8 cellular contexts compared by ENCODE assay signal in the genomic region with DNA sequence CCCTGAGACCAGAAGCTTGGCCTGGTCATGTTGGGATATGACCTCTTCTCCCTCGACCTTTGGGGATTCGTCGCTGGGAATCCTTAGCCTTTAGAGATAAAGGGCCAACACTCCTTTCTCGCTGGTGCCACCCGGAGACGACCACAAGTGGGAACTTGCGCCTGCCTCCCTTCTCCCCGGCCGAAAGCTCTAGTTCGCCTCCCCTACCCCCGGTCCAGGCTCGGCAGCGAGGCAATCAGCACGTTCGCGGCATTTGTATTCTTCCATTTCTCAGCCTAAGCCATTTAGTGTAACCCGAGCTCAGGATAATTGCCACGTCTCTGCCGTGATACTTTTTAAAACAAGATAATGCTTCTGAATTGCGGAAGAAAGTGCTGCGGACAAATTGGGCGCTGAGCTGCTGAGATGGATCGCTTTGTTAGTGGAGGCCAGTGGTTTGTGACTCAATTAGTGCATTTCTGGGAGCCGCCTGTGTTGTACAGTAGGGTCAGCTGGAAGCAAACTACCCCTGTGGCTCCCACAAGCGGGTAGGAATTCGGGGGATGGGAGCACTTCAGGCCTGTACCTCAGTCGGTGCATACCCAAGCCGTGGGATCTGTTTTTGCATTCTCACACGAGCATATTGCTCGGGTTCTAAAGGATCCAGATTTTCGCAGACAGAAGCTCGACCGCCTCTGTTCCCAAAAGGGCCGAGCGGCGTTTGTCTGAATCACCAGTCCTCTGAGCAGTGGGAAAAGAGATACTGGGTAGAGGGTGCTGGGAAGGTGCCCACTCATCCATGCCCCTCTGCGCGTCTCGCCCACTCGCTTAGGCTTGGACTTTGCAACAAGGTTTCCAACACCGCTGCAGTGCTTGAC. TPM values are rescaled to one million over a fixed set of nuclear protein-coding genes. Genes with fewer than 3 reads are reported as not detected.
A peak's percentile ranks its signal among the peaks of the same experiment; 100 is the strongest.
DNase-seq lines count a peak whose midpoint lies in the region; ATAC-seq and TF ChIP-seq lines count a peak whose summit lies in the region.

No MANE protein-coding gene starts in this region.

- peaks cover 3 to 27% of the 10 kb centered on the region in 2 donors for H3K36me3 Mint-ChIP-seq in CD14-positive monocyte
- peaks cover 6% of the 10 kb centered on the region for H3K36me3 Mint-ChIP-seq in activated T-helper 2 cell treated with anti-CD3 and anti-CD28 coated beads, Interferon-gamma antibody, Interleukin-2, Interleukin-4, amounts not matched to agents 10 μg/mL and 5 μg/mL and 100 μg/mL, durations not matched to agents 14 hours and 24 hours and 36 hours (ENCODE audit: low read depth)

- peaks cover 3% of the 10 kb centered on the region for H3K27me3 ChIP-seq in lung (ENCODE audit: control insufficient read depth, insufficient read depth)

- H3K9me3 Mint-ChIP-seq in CD14-positive monocyte = peaks cover 0 to 40% (median 23%) of the 10 kb centered on the region in 7 donors
- no peaks in the 10 kb centered on the region for H3K9me3 Mint-ChIP-seq in activated T-helper 2 cell treated with anti-CD3 and anti-CD28 coated beads, Interferon-gamma antibody, Interleukin-2, Interleukin-4, amounts not matched to agents 10 μg/mL and 5 μg/mL and 100 μg/mL, durations not matched to agents 14 hours and 24 hours and 36 hours

- H3K4me1 ChIP-seq in lung (ENCODE audit: control insufficient read depth in 2 of 2, insufficient read depth in 2 of 2, low read length in 2 of 2) = peaks cover 0 to 13% of the 10 kb centered on the region in 2 donors

- peaks cover 0 to 5% of the 10 kb centered on the region in 2 donors for H3K9me3 ChIP-seq in lung (ENCODE audit: control insufficient read depth in 2 of 2, insufficient read depth in 1 of 2, low read length in 1 of 2)

- DNase-seq in CD14-positive monocyte (ENCODE audit: low spot score) (no peak), lung (ENCODE audit: low spot score) (no peak), DMS 273 treated with DMSO at 0.1 percent for 48 hours (lab: John Stamatoyannopoulos, UW) (no peak), KG1 (lab: John Stamatoyannopoulos, UW) (no peak), head of caudate nucleus (no peak), NCI-H1092 treated with DMSO at 0.1 percent for 48 hours (lab: John Stamatoyannopoulos, UW) (no peak)
- no peak for DNase-seq in activated T-helper 2 cell treated with anti-CD3 and anti-CD28 coated beads, Interferon-gamma antibody, Interleukin-2, Interleukin-4, amounts not matched to agents 10 μg/mL and 5 μg/mL and 100 μg/mL, durations not matched to agents 14 hours and 24 hours and 36 hours (ENCODE audit: low spot score)

- H3K36me3 ChIP-seq in lung (ENCODE audit: control insufficient read depth in 2 of 2, insufficient read depth in 2 of 2, low read length in 2 of 2) = no peaks in the 10 kb centered on the region

- intact Hi-C loops in CD14-positive monocyte (cut with micrococcal nuclease) = loop anchor here in 1 of 2 donors (10.0 kb wide), 1 partner anchor 379 kb away; no protein-coding TSS in a partner anchor
- intact Hi-C loops in activated T-helper 2 cell treated with anti-CD3 and anti-CD28 coated beads, Interferon-gamma antibody, Interleukin-2, Interleukin-4, amounts not matched to agents 10 μg/mL and 5 μg/mL and 100 μg/mL, durations not matched to agents 14 hours and 24 hours and 36 hours (cut with micrococcal nuclease) = loop anchor here (1.0 to 5.0 kb wide), 3 partner anchors 8 to 66 kb away; partner anchors contain the start of gene SIX4
- intact Hi-C loops in head of caudate nucleus (cut with DNase I) = loop anchor here (5.0 kb wide), 1 partner anchor 66 kb away; the partner anchor contains the start of gene SIX4

- peaks cover 48% of the 10 kb centered on the region for H3K4me1 Mint-ChIP-seq in CD14-positive monocyte
- peaks cover 30% of the 10 kb centered on the region for H3K4me1 Mint-ChIP-seq in activated T-helper 2 cell treated with anti-CD3 and anti-CD28 coated beads, Interferon-gamma antibody, Interleukin-2, Interleukin-4, amounts not matched to agents 10 μg/mL and 5 μg/mL and 100 μg/mL, durations not matched to agents 14 hours and 24 hours and 36 hours (ENCODE audit: low read depth)

- WGBS in lung, 2 donors = 9 to 24% methylated on average over 41 of the region's 41 CpGs

- peaks cover 95 to 99% (median 95%) of the 10 kb centered on the region in 3 donors for H3K27me3 Mint-ChIP-seq in CD14-positive monocyte (ENCODE audit: low read depth in 3 of 3)
- peaks cover 83% of the 10 kb centered on the region for H3K27me3 Mint-ChIP-seq in activated T-helper 2 cell treated with anti-CD3 and anti-CD28 coated beads, Interferon-gamma antibody, Interleukin-2, Interleukin-4, amounts not matched to agents 10 μg/mL and 5 μg/mL and 100 μg/mL, durations not matched to agents 14 hours and 24 hours and 36 hours (ENCODE audit: low read depth)

- peak overlapping the region; percentile 5 for H3K4me3 ChIP-seq in lung

- no peak overlapping the region for H3K27ac Mint-ChIP-seq in CD14-positive monocyte
- no peak overlapping the region for H3K27ac Mint-ChIP-seq in activated T-helper 2 cell treated with anti-CD3 and anti-CD28 coated beads, Interferon-gamma antibody, Interleukin-2, Interleukin-4, amounts not matched to agents 10 μg/mL and 5 μg/mL and 100 μg/mL, durations not matched to agents 14 hours and 24 hours and 36 hours

- peak overlapping the region; percentile 68 to 93 for H3K4me3 Mint-ChIP-seq in CD14-positive monocyte
- peak overlapping the region; percentile 79 for H3K4me3 Mint-ChIP-seq in activated T-helper 2 cell treated with anti-CD3 and anti-CD28 coated beads, Interferon-gamma antibody, Interleukin-2, Interleukin-4, amounts not matched to agents 10 μg/mL and 5 μg/mL and 100 μg/mL, durations not matched to agents 14 hours and 24 hours and 36 hours (ENCODE audit: low read depth)

- no peak overlapping the region for H3K27ac ChIP-seq in lung (ENCODE audit: low read depth in 1 of 2, low read length in 1 of 2)

- TF ChIP-seq CTCF in CD14-positive monocyte (IDR thresholded peaks at IDR 0.05) = no peak
- TF ChIP-seq CTCF in lung (IDR thresholded peaks at IDR 0.05; ENCODE audit: control extremely low read depth, extremely low read depth) = no peak

- ATAC-seq in HG03442 (IDR thresholded peaks at IDR 0.05; ENCODE audit: unreplicated experiment) = peak; percentile 9
- ATAC-seq in lung (ENCODE audit: insufficient read depth, low FRiP score) = no peak

RNA-seq across cellular contexts. Expression of gene SIX1, which starts 6.8 kb away (rescaled TPM):
- polyA plus RNA-seq in CD14-positive monocyte (not detected), lung (1 to 10 TPM; 2.1 to 2.7 TPM)
- 0.30 and 0.48 TPM in 2 replicates for total RNA-seq in activated T-helper 2 cell treated with anti-CD3 and anti-CD28 coated beads, Interferon-gamma antibody, Interleukin-2, Interleukin-4, amounts not matched to agents 10 μg/mL and 5 μg/mL and 100 μg/mL, durations not matched to agents 14 hours and 24 hours and 36 hours
- 1 to 10 TPM; 5.0 to 5.9 TPM for total RNA-seq in lung
